In the genomic region with DNA sequence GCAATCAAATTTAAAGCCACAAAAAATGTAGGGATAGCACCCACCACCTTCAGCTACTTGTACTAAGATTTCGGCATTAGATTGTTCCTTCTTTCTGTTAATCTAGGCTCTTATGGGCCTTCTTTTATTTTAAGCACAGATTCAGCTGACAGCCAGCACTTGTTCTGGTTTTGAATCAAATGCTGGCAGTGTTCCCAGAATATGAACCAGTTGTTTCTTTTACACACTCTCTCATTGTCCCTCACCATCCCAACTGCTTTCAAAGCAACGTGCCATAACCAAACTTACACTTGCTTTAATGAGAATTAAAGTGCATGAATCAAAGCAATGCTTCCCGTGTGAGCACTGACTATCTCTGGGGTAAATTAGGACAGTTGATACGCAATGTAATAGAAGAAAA, we compare ENCODE assay signal across 11 cellular contexts.
DNase-seq lines count a peak whose midpoint lies in the region; ATAC-seq and TF ChIP-seq lines count a peak whose summit lies in the region.
"Had no signal": no experiment of that assay in that cellular context is flagged by ENCODE, and none has a peak within 500 bp of the region (broad histone marks: within the 10 kb centered on the region; RNA-seq: fewer than 3 reads in every experiment).

No MANE protein-coding gene starts in this region.

- no peaks in the 10 kb centered on the region for H3K9me3 Mint-ChIP-seq in MCF 10A (ENCODE audit: unreplicated experiment)

- H3K27ac ChIP-seq in breast epithelium = no peak overlapping the region
- peak overlapping the region; percentile 91 for H3K27ac ChIP-seq in SK-N-MC
- H3K27ac ChIP-seq in cardiac muscle cell = no peak overlapping the region
- peak overlapping the region in 1 of 3 donors; percentile 59 for H3K27ac ChIP-seq in thyroid gland
- no peak overlapping the region for H3K27ac ChIP-seq in WERI-Rb-1
- H3K27ac ChIP-seq: vagina had no signal

- H3K36me3 ChIP-seq in breast epithelium (no peaks in the 10 kb centered on the region), SK-N-MC (ENCODE audit: insufficient read depth, low read length) (no peaks in the 10 kb centered on the region), cardiac muscle cell (no peaks in the 10 kb centered on the region), thyroid gland (no peaks in the 10 kb centered on the region), WERI-Rb-1 (no peaks in the 10 kb centered on the region)
- H3K36me3 ChIP-seq: vagina had no signal

- ATAC-seq in GM21786 (IDR thresholded peaks at IDR 0.05; ENCODE audit: unreplicated experiment) = no peak

- H3K9ac ChIP-seq in SK-N-MC (ENCODE audit: insufficient read length) = peak overlapping the region; percentile 31

- H3K4me3 Mint-ChIP-seq in MCF 10A (ENCODE audit: unreplicated experiment) = no peak overlapping the region

- intact Hi-C loops in MCF 10A (cut with micrococcal nuclease) (no loop called here), breast epithelium (cut with DNase I; ENCODE audit: low total_unique reads) (no loop called here), thyroid gland (cut with DNase I) (no loop called here)

- no peaks in the 10 kb centered on the region for H3K9me3 ChIP-seq in breast epithelium
- no peaks in the 10 kb centered on the region for H3K9me3 ChIP-seq in SK-N-MC (ENCODE audit: low read depth, low read length)
- H3K9me3 ChIP-seq in cardiac muscle cell (ENCODE audit: low read depth) = no peaks in the 10 kb centered on the region
- H3K9me3 ChIP-seq in thyroid gland = no peaks in the 10 kb centered on the region
- no peaks in the 10 kb centered on the region for H3K9me3 ChIP-seq in WERI-Rb-1 (ENCODE audit: severe bottlenecking)
- H3K9me3 ChIP-seq: vagina had no signal

- CTCF ChIA-PET in MCF 10A (lab: Yijun Ruan, JAX) = no interaction called here

- H3K4me3 ChIP-seq in breast epithelium (no peak overlapping the region), SK-N-MC (peak overlapping the region; percentile 53), cardiac muscle cell (no peak overlapping the region), thyroid gland (replicated peaks in 1 of 3) (no peak overlapping the region), WERI-Rb-1 (ENCODE audit: low read depth, low read length) (no peak overlapping the region)
- H3K4me3 ChIP-seq: vagina had no signal

- H3K4me1 Mint-ChIP-seq in MCF 10A (ENCODE audit: insufficient read depth, unreplicated experiment) = peaks cover 8% of the 10 kb centered on the region

- no peaks in the 10 kb centered on the region for H3K36me3 Mint-ChIP-seq in MCF 10A (ENCODE audit: insufficient read depth, unreplicated experiment)

- BruUV-seq in MCF 10A (replicated peaks; lab: Mats Ljungman, UMichigan) = no TSS peak

- POLR2A ChIA-PET in MCF 10A (lab: Yijun Ruan, JAX) = interaction anchor here (1.7 kb wide), 1 partner anchor 15 kb away, joined by 5 read pairs; no protein-coding TSS in a partner anchor

- WGBS in thyroid gland, 2 donors = 20 to 21% methylated on average over 4 of the region's 4 CpGs

- H3K27me3 Mint-ChIP-seq in MCF 10A (ENCODE audit: insufficient read depth, unreplicated experiment) = no peaks in the 10 kb centered on the region

- H3K4me1 ChIP-seq in breast epithelium = no peaks in the 10 kb centered on the region
- H3K4me1 ChIP-seq in cardiac muscle cell (ENCODE audit: low read depth) = peaks cover 30% of the 10 kb centered on the region
- H3K4me1 ChIP-seq in thyroid gland = peaks cover 0 to 7% of the 10 kb centered on the region in 2 donors
- H3K4me1 ChIP-seq: vagina had no signal

- TF ChIP-seq CTCF in MCF 10A (IDR thresholded peaks at IDR 0.05; ENCODE audit: unreplicated experiment) (no peak), breast epithelium (IDR thresholded peaks at IDR 0.05) (no peak), cardiac muscle cell (IDR thresholded peaks at IDR 0.05; ENCODE audit: low read depth, low read length) (no peak), thyroid gland (IDR thresholded peaks at IDR 0.05) (no peak), WERI-Rb-1 (IDR thresholded peaks at IDR 0.05; ENCODE audit: low read depth, low read length) (no peak)

- peak; percentile 58 for DNase-seq in MCF 10A (ENCODE audit: unreplicated experiment)
- DNase-seq in breast epithelium (ENCODE audit: low spot score in 2 of 2) = no peak
- DNase-seq in SK-N-MC (ENCODE audit: low read depth, low spot score) = peak; percentile 85
- DNase-seq in cardiac muscle cell (ENCODE audit: low read depth in 1 of 2, low spot score in 1 of 2) = peak; percentile 62 to 83
- DNase-seq in thyroid gland = peak; percentile 31 to 44
- DNase-seq in stimulated activated CD4-positive, alpha-beta T cell treated with anti-CD3 and anti-CD28 coated beads, Interleukin-4, amount 100 ng/mL, for 1 hour = no peak
- no peak for DNase-seq in WERI-Rb-1
- DNase-seq: MV-4-11; stimulated activated CD4-positive, alpha-beta T cell treated with anti-CD3 and anti-CD28 coated beads, Interleukin-2, amount 100 ng/mL, for 48 hours had no signal

- TF ChIP-seq POLR2A in breast epithelium (IDR thresholded peaks at IDR 0.05) = no peak
- no peak for TF ChIP-seq POLR2A in thyroid gland (IDR thresholded peaks at IDR 0.05)

- no peak overlapping the region for H3K27ac Mint-ChIP-seq in MCF 10A (ENCODE audit: low read depth, unreplicated experiment)

- H3K27me3 ChIP-seq in breast epithelium (no peaks in the 10 kb centered on the region), cardiac muscle cell (no peaks in the 10 kb centered on the region), thyroid gland (no peaks in the 10 kb centered on the region), WERI-Rb-1 (ENCODE audit: insufficient read depth, low read depth, severe bottlenecking) (peaks cover 20% of the 10 kb centered on the region)
- H3K27me3 ChIP-seq: vagina had no signal

Comparison
In these comparisons a context has a peak if more than half of its experiments do, and no peak if none do; other contexts are left out.
1. DNase-seq: peak in MCF 10A (single experiment), SK-N-MC (single experiment), cardiac muscle cell (2 of 2) and thyroid gland (2 of 2); none in breast epithelium (0 of 2), stimulated activated CD4-positive, alpha-beta T cell treated with anti-CD3 and anti-CD28 coated beads, Interleukin-4, amount 100 ng/mL, for 1 hour (single experiment) and WERI-Rb-1 (single experiment).